29 cellular contexts compared by ENCODE assay signal in genomic region chr6:64104051-64104450, GRCh38.
"Had no signal": no experiment of that assay in that cellular context is flagged by ENCODE, and none has a peak within 500 bp of the region (broad histone marks: within the 10 kb centered on the region; RNA-seq: fewer than 3 reads in every experiment).

No MANE protein-coding gene starts in this region.

- DNase-seq: activated B cell treated with CpG ODN at 0.5 μM for 24 hours; activated CD4-positive, alpha-beta memory T cell treated with anti-CD3 and anti-CD28 coated beads for 36 hours; activated CD4-positive, alpha-beta T cell treated with anti-CD3 and anti-CD28 coated beads for 4 hours; activated CD4-positive, alpha-beta T cell treated with anti-CD3 and anti-CD28 coated beads, Interleukin-2, amount 10 ng/mL, durations not matched to agents 24 days and 14 days; activated CD4-positive, alpha-beta T cell treated with anti-CD3 and anti-CD28 coated beads, Interleukin-2, amount 50 U/mL, for 1 hour; activated CD4-positive, alpha-beta T cell treated with anti-CD3 and anti-CD28 coated beads, Interleukin-2, amount 50 U/mL, for 4 hours; activated CD4-positive, CD25-positive, alpha-beta regulatory T cell treated with anti-CD3 and anti-CD28 coated beads, Interleukin-2, amount 50 U/mL, for 72 hours; activated CD8-positive, alpha-beta memory T cell treated with anti-CD3 and anti-CD28 coated beads, Interleukin-2, amount 50 U/mL, for 4 hours; activated CD8-positive, alpha-beta T cell treated with anti-CD3 and anti-CD28 coated beads for 36 hours; activated effector memory CD4-positive, alpha-beta T cell treated with anti-CD3 and anti-CD28 coated beads, Interleukin-2, amount 50 U/mL, for 16 hours; activated gamma-delta T cell treated with Interleukin-2 at 50 U/mL for 16 hours; activated naive CD4-positive, alpha-beta T cell; activated naive CD4-positive, alpha-beta T cell treated with anti-CD3 and anti-CD28 coated beads, Interleukin-2, amount 10 ng/mL, durations not matched to agents 7 days and 5 days; activated naive CD8-positive, alpha-beta T cell treated with anti-CD3 and anti-CD28 coated beads, Interleukin-2, amount 10 ng/mL, durations not matched to agents 7 days and 5 days; activated naive CD8-positive, alpha-beta T cell treated with anti-CD3 and anti-CD28 coated beads, Interleukin-2, amount 50 U/mL, for 24 hours; activated T-cell treated with anti-CD3 and anti-CD28 coated beads for 4 hours; activated T-cell treated with anti-CD3 and anti-CD28 coated beads, Interleukin-2, amount 50 U/mL, for 1 hour; activated T-cell treated with anti-CD3 and anti-CD28 coated beads, Interleukin-2, amount 50 U/mL, for 4 hours; activated T-cell treated with anti-CD3 and anti-CD28 coated beads, Interleukin-2, amount 50 U/mL, for 72 hours; amniotic stem cell; aorta; body of pancreas; brain microvascular endothelial cell; central memory CD4-positive, alpha-beta T cell; T-cell; T-helper 17 cell had no signal

- H3K4me1 ChIP-seq: body of pancreas, breast epithelium had no signal

- H3K27me3 ChIP-seq: body of pancreas, brain microvascular endothelial cell, breast epithelium had no signal

- ATAC-seq: activated CD8-positive, alpha-beta T cell treated with anti-CD3 and anti-CD28 coated beads for 36 hours; activated naive CD8-positive, alpha-beta T cell treated with anti-CD3 and anti-CD28 coated beads, Interleukin-2, amount 50 U/mL, for 24 hours; activated T-cell treated with anti-CD3 and anti-CD28 coated beads, Interleukin-2, amount 50 U/mL, for 4 hours; activated T-cell treated with anti-CD3 and anti-CD28 coated beads, Interleukin-2, amount 50 U/mL, for 72 hours; activated T-helper 17 cell treated with anti-CD3 and anti-CD28 coated beads, Interleukin-2, amount 50 U/mL, for 72 hours; body of pancreas; T-cell; T-helper 17 cell had no signal

- H3K27ac ChIP-seq: body of pancreas, brain microvascular endothelial cell, breast epithelium, VCaP had no signal

- H3K9me3 ChIP-seq: body of pancreas, breast epithelium had no signal

- H3K4me3 ChIP-seq: body of pancreas, breast epithelium had no signal

- H3K36me3 ChIP-seq: brain microvascular endothelial cell, breast epithelium had no signal
